Comparison of ENCODE assay signal across 26 cellular contexts in genomic region chr12:128747441-128747840, GRCh38.
"Had no signal": no experiment of that assay in that cellular context is flagged by ENCODE, and none has a peak within 500 bp of the region (broad histone marks: within the 10 kb centered on the region; RNA-seq: fewer than 3 reads in every experiment).

No MANE protein-coding gene starts in this region.

- H3K4me1 ChIP-seq: esophagus squamous epithelium, left lung, prostate gland, right atrium auricular region, stomach, thyroid gland, vagina had no signal

- H3K27ac ChIP-seq: coronary artery, esophagus squamous epithelium, left lung, neural progenitor cell, prostate gland, right atrium auricular region, stomach, thyroid gland, vagina had no signal

- ATAC-seq: left cardiac atrium; left lung; naive thymus-derived CD8-positive, alpha-beta T cell; sciatic nerve had no signal

- H3K4me2 ChIP-seq: neural progenitor cell, smooth muscle cell had no signal

- H3K9me3 Mint-ChIP-seq: naive thymus-derived CD8-positive, alpha-beta T cell; neural progenitor cell had no signal

- H3K9ac ChIP-seq: neural progenitor cell had no signal

- H2AFZ ChIP-seq: neural progenitor cell had no signal

- H3K4me3 Mint-ChIP-seq: neural progenitor cell had no signal

- H3K27me3 ChIP-seq: esophagus squamous epithelium, neural progenitor cell, right atrium auricular region, thyroid gland, vagina had no signal

- H3K9me3 ChIP-seq: esophagus squamous epithelium, left lung, prostate gland, right atrium auricular region, stomach, thyroid gland, vagina had no signal

- DNase-seq: dermis blood vessel endothelial cell; effector memory CD4-positive, alpha-beta T cell; erythroblast; esophagus squamous epithelium; foreskin melanocyte; glutamatergic neuron; left cardiac atrium; left lung; mammary epithelial cell; mesendoderm; naive thymus-derived CD8-positive, alpha-beta T cell; stimulated activated CD4-positive, alpha-beta T cell treated with anti-CD3 and anti-CD28 coated beads, Interleukin-12 subunit alpha, Interleukin-12 subunit beta, amount 100 ng/mL, for 4 hours; stimulated activated CD4-positive, alpha-beta T cell treated with anti-CD3 and anti-CD28 coated beads, Interleukin-1b, Interleukin-23, amount 100 ng/mL, for 48 hours; stimulated activated CD4-positive, alpha-beta T cell treated with anti-CD3 and anti-CD28 coated beads, Interleukin-4, amount 100 ng/mL, for 1 hour; stimulated activated CD8-positive, alpha-beta memory T cell treated with anti-CD3 and anti-CD28 coated beads, Interleukin-4, amount 100 ng/mL, for 48 hours; stimulated activated naive CD4-positive, alpha-beta T cell treated with Interleukin-2 at 50 U/mL for 16 hours; stomach; thyroid gland; trophoblast cell had no signal

- H3K36me3 ChIP-seq: esophagus squamous epithelium, left lung, neural progenitor cell, prostate gland, right atrium auricular region, stomach, thyroid gland, vagina had no signal

- H3K4me3 ChIP-seq: coronary artery, esophagus squamous epithelium, left lung, neural progenitor cell, prostate gland, right atrium auricular region, smooth muscle cell, stomach, thyroid gland, vagina had no signal

- H3K36me3 Mint-ChIP-seq: naive thymus-derived CD8-positive, alpha-beta T cell; neural progenitor cell had no signal
